ENCODE assay signal across 8 cellular contexts in genomic region chr5:137888489-137888874, GRCh38. TPM values are rescaled to one million over a fixed set of nuclear protein-coding genes. Genes with fewer than 3 reads are reported as not detected.
DNase-seq lines count a peak whose midpoint lies in the region; ATAC-seq lines count a peak whose summit lies in the region.
"Had no signal": no experiment of that assay in that cellular context is flagged by ENCODE, and none has a peak within 500 bp of the region (broad histone marks: within the 10 kb centered on the region; RNA-seq: fewer than 3 reads in every experiment).

No MANE protein-coding gene starts in this region.

- POLR2A ChIA-PET in activated CD8-positive, alpha-beta T cell treated with anti-CD3 and anti-CD28 coated beads, Interleukin-2, amount 10 ng/mL, durations not matched to agents 7 days and 5 days (lab: Charles Lee), result interaction anchor here (1.0 to 1.5 kb wide), 4 partner anchors 49 to 325 kb away, joined by 3 to 12 read pairs (median 4); partner anchors contain the start of genes CDC23 and HNRNPA0

- H3K9me3 Mint-ChIP-seq in activated CD8-positive, alpha-beta T cell treated with anti-CD3 and anti-CD28 coated beads, Interleukin-2, amount 10 ng/mL, durations not matched to agents 7 days and 5 days (ENCODE audit: insufficient read depth), result no peaks in the 10 kb centered on the region
- no peaks in the 10 kb centered on the region for H3K9me3 Mint-ChIP-seq in immature natural killer cell

- H3K27ac Mint-ChIP-seq in activated CD8-positive, alpha-beta T cell treated with anti-CD3 and anti-CD28 coated beads, Interleukin-2, amount 10 ng/mL, durations not matched to agents 7 days and 5 days, result peak overlapping the region; percentile 85
- peak overlapping the region; percentile 93 to 98 (median 96) for H3K27ac Mint-ChIP-seq in immature natural killer cell

- H3K27me3 Mint-ChIP-seq in activated CD8-positive, alpha-beta T cell treated with anti-CD3 and anti-CD28 coated beads, Interleukin-2, amount 10 ng/mL, durations not matched to agents 7 days and 5 days (ENCODE audit: low read depth), result peaks cover 3% of the 10 kb centered on the region
- peaks cover 0 to 10% (median 10%) of the 10 kb centered on the region in 3 donors for H3K27me3 Mint-ChIP-seq in immature natural killer cell (ENCODE audit: low read depth in 3 of 3)

- peak overlapping the region; percentile 86 for H3K27ac ChIP-seq in substantia nigra (ENCODE audit: low read depth, low read length, poor library complexity, severe bottlenecking)
- H3K27ac ChIP-seq: HL-60 had no signal

- peak overlapping the region; percentile 73 for H3K4me3 Mint-ChIP-seq in activated CD8-positive, alpha-beta T cell treated with anti-CD3 and anti-CD28 coated beads, Interleukin-2, amount 10 ng/mL, durations not matched to agents 7 days and 5 days
- peak overlapping the region; percentile 86 to 91 (median 88) for H3K4me3 Mint-ChIP-seq in immature natural killer cell

- peaks cover 21% of the 10 kb centered on the region for H3K4me1 Mint-ChIP-seq in activated CD8-positive, alpha-beta T cell treated with anti-CD3 and anti-CD28 coated beads, Interleukin-2, amount 10 ng/mL, durations not matched to agents 7 days and 5 days (ENCODE audit: low read depth)
- H3K4me1 Mint-ChIP-seq in immature natural killer cell, result peaks cover 15 to 36% of the 10 kb centered on the region in 2 donors

- DNase-seq in activated CD8-positive, alpha-beta T cell treated with anti-CD3 and anti-CD28 coated beads, Interleukin-2, amount 10 ng/mL, durations not matched to agents 7 days and 5 days, result no peak
- DNase-seq in immature natural killer cell (peak in 1 of 3 donors; percentile 23), substantia nigra (lab: John Stamatoyannopoulos, UW) (no peak), DMS79 (lab: John Stamatoyannopoulos, UW) (no peak), NCI-H1694 treated with DMSO at 0.1 percent for 48 hours (lab: John Stamatoyannopoulos, UW) (no peak)

- H3K36me3 Mint-ChIP-seq in activated CD8-positive, alpha-beta T cell treated with anti-CD3 and anti-CD28 coated beads, Interleukin-2, amount 10 ng/mL, durations not matched to agents 7 days and 5 days (ENCODE audit: low read depth), result peaks cover 3% of the 10 kb centered on the region
- no peaks in the 10 kb centered on the region for H3K36me3 Mint-ChIP-seq in immature natural killer cell

- ATAC-seq in HG03175 (IDR thresholded peaks at IDR 0.05; ENCODE audit: unreplicated experiment) (peak; percentile 1), GM19452 (IDR thresholded peaks at IDR 0.05; ENCODE audit: unreplicated experiment) (no peak)
- ATAC-seq in activated CD8-positive, alpha-beta T cell treated with anti-CD3 and anti-CD28 coated beads, Interleukin-2, amount 10 ng/mL, durations not matched to agents 7 days and 5 days, result no peak

- CTCF ChIA-PET in activated CD8-positive, alpha-beta T cell treated with anti-CD3 and anti-CD28 coated beads, Interleukin-2, amount 10 ng/mL, durations not matched to agents 7 days and 5 days (lab: Charles Lee), result interaction anchor here (0.6 to 5.7 kb wide), 15 partner anchors 8 to 464 kb away, joined by 3 to 37 read pairs (median 5); partner anchors contain the start of gene KDM3B

RNA-seq across cellular contexts. Expression of gene PKD2L2, which starts 0.8 kb away (rescaled TPM):
- not detected for total RNA-seq in activated CD8-positive, alpha-beta T cell treated with anti-CD3 and anti-CD28 coated beads, Interleukin-2, amount 10 ng/mL, durations not matched to agents 7 days and 5 days
- polyA plus RNA-seq in immature natural killer cell, result under 1 TPM in 2 of 3 donors, not detected in 1; 0.23 to 0.30 TPM

RNA-seq across cellular contexts. Expression of gene MYOT, which starts 20.8 kb away (rescaled TPM):
- total RNA-seq in activated CD8-positive, alpha-beta T cell treated with anti-CD3 and anti-CD28 coated beads, Interleukin-2, amount 10 ng/mL, durations not matched to agents 7 days and 5 days, result not detected
- under 1 TPM in 1 of 3 donors, not detected in 2; 0.59 TPM for polyA plus RNA-seq in immature natural killer cell
